Comparison of ENCODE assay signal across 1 cellular context in genomic region chr14:73458219-73458976, GRCh38.
TF ChIP-seq lines count a peak whose summit lies in the region.

Gene NUMB (minus strand): TSS chr14:73458546. CDS start chr14:73355751, 102,795 bp downstream.

TF ChIP-seq in K562, 482 proteins besides CTCF, POLR2A, EP300 and RAD21 (continued from another document and continues in another):
- TF ChIP-seq ZBTB40 (IDR thresholded peaks at IDR 0.05) (no peak), ZBTB40 (CRISPR knock-in tag; IDR thresholded peaks at IDR 0.05) (no peak), HNRNPUL1 (IDR thresholded peaks at IDR 0.05; ENCODE audit: low read length) (no peak), SMAD3 (CRISPR knock-in tag; conservative IDR thresholded peaks at IDR 0.05) (no peak), KDM1A (IDR thresholded peaks at IDR 0.05) (no peak), JUND (IDR thresholded peaks at IDR 0.05; ENCODE audit: borderline replicate concordance, low read depth, low read length) (peak; percentile 38; the same call in 1 of the 2 replicates), JUND (tag; IDR thresholded peaks at IDR 0.05; ENCODE audit: borderline replicate concordance, low read depth, low read length) (no peak; the same call in 2 of the 3 replicates), NFIX (CRISPR knock-in tag; IDR thresholded peaks at IDR 0.05; ENCODE audit: low read depth) (no peak), PCBP1 (IDR thresholded peaks at IDR 0.05; ENCODE audit: low read depth, low read length, poor library complexity, severe bottlenecking) (no peak), PKNOX1 (IDR thresholded peaks at IDR 0.05) (peak; percentile 100), MCM2 (IDR thresholded peaks at IDR 0.05; ENCODE audit: low read depth) (no peak), ZNF609 (CRISPR knock-in tag; IDR thresholded peaks at IDR 0.05; ENCODE audit: borderline replicate concordance) (no peak), GTF3C2 (IDR thresholded peaks at IDR 0.05; ENCODE audit: borderline replicate concordance, extremely low read depth, insufficient read length) (no peak), ZFP30 (CRISPR knock-in tag; IDR thresholded peaks at IDR 0.05; ENCODE audit: borderline replicate concordance) (no peak), DLX4 (CRISPR knock-in tag; IDR thresholded peaks at IDR 0.05) (no peak), PHB2 (IDR thresholded peaks at IDR 0.05; ENCODE audit: low read depth) (no peak), POLR2H (tag; IDR thresholded peaks at IDR 0.05; ENCODE audit: low read depth) (peak; percentile 88), TARDBP (IDR thresholded peaks at IDR 0.05) (no peak), ARID4B (CRISPR knock-in tag; IDR thresholded peaks at IDR 0.05) (no peak), ZKSCAN8 (CRISPR knock-in tag; IDR thresholded peaks at IDR 0.05) (no peak), RCOR1 (IDR thresholded peaks at IDR 0.05; ENCODE audit: borderline replicate concordance in 1 of 2, low read depth in 2 of 2, low read length in 2 of 2) (peak in 1 of 2 experiments; percentile 17; a peak in 1 of 4 replicates), AFF1 (IDR thresholded peaks at IDR 0.05; ENCODE audit: low read depth in 1 of 2, partially characterized antibody in 2 of 2) (no peak), SRSF7 (optimal IDR thresholded peaks at IDR 0.05; ENCODE audit: low read depth, low read length) (no peak), MTA2 (IDR thresholded peaks at IDR 0.05; ENCODE audit: low read depth) (no peak), RB1 (IDR thresholded peaks at IDR 0.05; ENCODE audit: low read depth) (no peak)
